17 cellular contexts compared by ENCODE assay signal in genomic region chr12:537772-538171, GRCh38.
A peak's percentile ranks its signal among the peaks of the same experiment; 100 is the strongest.
DNase-seq lines count a peak whose midpoint lies in the region; ATAC-seq and TF ChIP-seq lines count a peak whose summit lies in the region.
"Had no signal": no experiment of that assay in that cellular context is flagged by ENCODE, and none has a peak within 500 bp of the region (broad histone marks: within the 10 kb centered on the region; RNA-seq: fewer than 3 reads in every experiment).

No MANE protein-coding gene starts in this region.

- H3K36me3 ChIP-seq in Caco-2 (ENCODE audit: control insufficient read depth, insufficient read depth, low read length) = no peaks in the 10 kb centered on the region; the same call in none of the 2 replicates
- H3K36me3 ChIP-seq: gastroesophageal sphincter had no signal

- no peak overlapping the region for H3K4me3 Mint-ChIP-seq in Caco-2 (ENCODE audit: unreplicated experiment)
- H3K4me3 Mint-ChIP-seq: activated CD8-positive, alpha-beta memory T cell treated with anti-CD3 and anti-CD28 coated beads, Interleukin-2, amount 10 ng/mL, durations not matched to agents 7 days and 5 days; activated naive CD4-positive, alpha-beta T cell treated with anti-CD3 and anti-CD28 coated beads for 36 hours; brain; mesothelial cell of epicardium had no signal

- POLR2A ChIA-PET in Caco-2 (lab: Charles Lee) = interaction anchor here (0.7 kb wide), 1 partner anchor 34 kb away, joined by 3 read pairs; no protein-coding TSS in a partner anchor

- peak overlapping the region; percentile 82 for H3K27ac Mint-ChIP-seq in Caco-2 (ENCODE audit: unreplicated experiment)
- H3K27ac Mint-ChIP-seq: activated CD8-positive, alpha-beta memory T cell treated with anti-CD3 and anti-CD28 coated beads, Interleukin-2, amount 10 ng/mL, durations not matched to agents 7 days and 5 days; activated naive CD4-positive, alpha-beta T cell treated with anti-CD3 and anti-CD28 coated beads for 36 hours; mesothelial cell of epicardium had no signal

- peak; percentile 69 to 74 for DNase-seq in Caco-2
- peak; percentile 97 for DNase-seq in NCI-H146 treated with DMSO at 0.1 percent for 48 hours (lab: John Stamatoyannopoulos, UW; ENCODE audit: unreplicated experiment)
- DNase-seq in SW480 (ENCODE audit: low spot score) = peak; percentile 98
- DNase-seq in mucosa of gallbladder (ENCODE audit: low spot score) = peak; percentile 82
- DNase-seq in posterior vena cava (ENCODE audit: low spot score) = no peak
- DNase-seq: activated CD8-positive, alpha-beta memory T cell treated with anti-CD3 and anti-CD28 coated beads, Interleukin-2, amount 10 ng/mL, durations not matched to agents 7 days and 5 days; activated naive CD4-positive, alpha-beta T cell treated with anti-CD3 and anti-CD28 coated beads for 36 hours; effector CD8-positive, alpha-beta T cell; immature natural killer cell; NCI-H1436; stimulated activated CD4-positive, alpha-beta T cell treated with anti-CD3 and anti-CD28 coated beads, Interleukin-12 subunit alpha, Interleukin-12 subunit beta, amount 100 ng/mL, for 4 hours had no signal

- peaks cover 26% of the 10 kb centered on the region for H3K4me1 Mint-ChIP-seq in Caco-2 (ENCODE audit: low read depth, unreplicated experiment)

- H3K4me1 ChIP-seq in Caco-2 = peaks cover 33% of the 10 kb centered on the region

- no peak overlapping the region for H3K4me3 ChIP-seq in Caco-2 (ENCODE audit: low read depth, low read length)
- H3K4me3 ChIP-seq: gastroesophageal sphincter had no signal

- TF ChIP-seq CTCF in Caco-2 (IDR thresholded peaks at IDR 0.05; ENCODE audit: insufficient read depth in 1 of 2, low read depth in 1 of 2, low read length in 1 of 2, severe bottlenecking in 1 of 2, unreplicated experiment in 1 of 2) = no peak

- H3K36me3 Mint-ChIP-seq in Caco-2 (ENCODE audit: insufficient read depth, unreplicated experiment) = peaks cover 37% of the 10 kb centered on the region
- H3K36me3 Mint-ChIP-seq: activated CD8-positive, alpha-beta memory T cell treated with anti-CD3 and anti-CD28 coated beads, Interleukin-2, amount 10 ng/mL, durations not matched to agents 7 days and 5 days; brain; immature natural killer cell; mesothelial cell of epicardium had no signal

- intact Hi-C loops in Caco-2 (cut with micrococcal nuclease; ENCODE audit: unreplicated experiment) = no loop called here
- intact Hi-C loops in posterior vena cava (cut with DNase I) = no loop called here

- CTCF ChIA-PET in Caco-2 (lab: Charles Lee) = interaction anchor here (0.6 to 1.6 kb wide), 5 partner anchors 16 to 87 kb away, joined by 3 to 9 read pairs (median 4); no protein-coding TSS in a partner anchor

- BruUV-seq in Caco-2 (replicated peaks; lab: Mats Ljungman, UMichigan) = no TSS peak

- no peaks in the 10 kb centered on the region for H3K9me3 Mint-ChIP-seq in Caco-2 (ENCODE audit: unreplicated experiment)
- H3K9me3 Mint-ChIP-seq: immature natural killer cell had no signal

- no peaks in the 10 kb centered on the region for H3K27me3 Mint-ChIP-seq in Caco-2 (ENCODE audit: insufficient read depth, unreplicated experiment)
- H3K27me3 Mint-ChIP-seq: activated CD8-positive, alpha-beta memory T cell treated with anti-CD3 and anti-CD28 coated beads, Interleukin-2, amount 10 ng/mL, durations not matched to agents 7 days and 5 days; brain had no signal

- no peaks in the 10 kb centered on the region for H3K27me3 ChIP-seq in Caco-2 (replicated peaks; ENCODE audit: control insufficient read depth, insufficient read depth, low read length)

- ATAC-seq in HG02571 (IDR thresholded peaks at IDR 0.05; ENCODE audit: unreplicated experiment) = no peak
- ATAC-seq in HG02852 (IDR thresholded peaks at IDR 0.05; ENCODE audit: unreplicated experiment) = no peak
- no peak for ATAC-seq in HG03342 (IDR thresholded peaks at IDR 0.05; ENCODE audit: unreplicated experiment)
- ATAC-seq: activated CD8-positive, alpha-beta memory T cell treated with anti-CD3 and anti-CD28 coated beads, Interleukin-2, amount 10 ng/mL, durations not matched to agents 7 days and 5 days; gastroesophageal sphincter had no signal

- H3K9me3 ChIP-seq in Caco-2 = no peaks in the 10 kb centered on the region
